ENCODE assay signal across 9 cellular contexts in the genomic region with DNA sequence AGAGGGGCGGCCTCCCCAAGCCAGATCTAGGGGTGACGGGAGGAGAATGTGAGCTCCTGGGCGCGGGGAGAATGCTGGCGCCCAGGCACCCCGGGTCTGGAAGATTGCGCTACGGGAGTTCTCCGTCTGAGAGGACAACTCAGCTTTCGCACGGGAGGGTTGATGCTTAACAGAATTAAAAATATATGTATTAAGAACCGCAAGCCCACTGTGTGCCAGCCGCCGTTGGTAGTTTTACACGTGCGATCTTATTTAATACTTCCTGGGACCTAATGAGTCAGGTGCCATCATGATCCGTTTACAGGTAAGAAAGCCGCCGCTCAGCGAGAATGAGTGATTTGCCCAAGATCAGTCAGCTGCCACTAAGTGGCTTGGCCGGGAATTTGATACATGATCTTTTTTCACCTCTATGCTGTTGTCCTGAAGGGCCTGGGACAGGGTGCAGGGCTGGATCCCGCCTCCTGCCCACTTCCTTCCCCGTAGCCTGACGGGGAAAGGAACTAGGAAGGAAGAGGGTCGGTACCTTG. TPM values are rescaled to one million over a fixed set of nuclear protein-coding genes. Genes with fewer than 3 reads are reported as not detected.
DNase-seq lines count a peak whose midpoint lies in the region; ATAC-seq and TF ChIP-seq lines count a peak whose summit lies in the region.
"Had no signal": no experiment of that assay in that cellular context is flagged by ENCODE, and none has a peak within 500 bp of the region (broad histone marks: within the 10 kb centered on the region; RNA-seq: fewer than 3 reads in every experiment).

No MANE protein-coding gene starts in this region.

- TF ChIP-seq POLR2A in esophagus muscularis mucosa (IDR thresholded peaks at IDR 0.05; ENCODE audit: low read depth), result no peak

- H4K20me1 ChIP-seq in KMS-11 (ENCODE audit: insufficient read depth) (no peaks in the 10 kb centered on the region), neural progenitor cell (ENCODE audit: low read depth) (peaks cover 31% of the 10 kb centered on the region)

- peak overlapping the region; percentile 98 for H3K4me3 Mint-ChIP-seq in neural progenitor cell
- no peak overlapping the region for H3K4me3 Mint-ChIP-seq in activated CD8-positive, alpha-beta memory T cell treated with anti-CD3 and anti-CD28 coated beads, Interleukin-2, amount 10 ng/mL, durations not matched to agents 7 days and 5 days

- H3K9me3 ChIP-seq in esophagus muscularis mucosa (no peaks in the 10 kb centered on the region), neural progenitor cell (ENCODE audit: low read depth) (no peaks in the 10 kb centered on the region)

- peaks cover 36% of the 10 kb centered on the region for H3K4me1 Mint-ChIP-seq in neural progenitor cell
- peaks cover 6% of the 10 kb centered on the region for H3K4me1 Mint-ChIP-seq in activated CD8-positive, alpha-beta memory T cell treated with anti-CD3 and anti-CD28 coated beads, Interleukin-2, amount 10 ng/mL, durations not matched to agents 7 days and 5 days

- H3K4me3 ChIP-seq in KMS-11 (IDR thresholded peaks at IDR 0.05; ENCODE audit: insufficient read depth, low read depth, low read length) (no peak overlapping the region), esophagus muscularis mucosa (peak overlapping the region; percentile 50 to 63 (median 54)), neural progenitor cell (peak overlapping the region; percentile 90)

- peaks cover 6% of the 10 kb centered on the region for H3F3A ChIP-seq in neural progenitor cell (ENCODE audit: low read depth)

- intact Hi-C loops in esophagus muscularis mucosa (cut with DNase I), result no loop called here

- peaks cover 7% of the 10 kb centered on the region for H3K27me3 Mint-ChIP-seq in neural progenitor cell (ENCODE audit: insufficient read depth, low read depth)
- peaks cover 63% of the 10 kb centered on the region for H3K27me3 Mint-ChIP-seq in activated CD8-positive, alpha-beta memory T cell treated with anti-CD3 and anti-CD28 coated beads, Interleukin-2, amount 10 ng/mL, durations not matched to agents 7 days and 5 days

- CTCF ChIA-PET in activated CD8-positive, alpha-beta memory T cell treated with anti-CD3 and anti-CD28 coated beads, Interleukin-2, amount 10 ng/mL, durations not matched to agents 7 days and 5 days (lab: Charles Lee), result no interaction called here

- H3K4me1 ChIP-seq in KMS-11 (ENCODE audit: low read depth, poor library complexity, severe bottlenecking) (no peaks in the 10 kb centered on the region), esophagus muscularis mucosa (peaks cover 4 to 19% (median 17%) of the 10 kb centered on the region in 4 donors), neural progenitor cell (peaks cover 15% of the 10 kb centered on the region)

- WGBS in esophagus muscularis mucosa, result 2% methylated on average over 24 of the region's 25 CpGs

- no peaks in the 10 kb centered on the region for H3K36me3 ChIP-seq in KMS-11 (ENCODE audit: insufficient read depth)
- no peaks in the 10 kb centered on the region for H3K36me3 ChIP-seq in esophagus muscularis mucosa
- no peaks in the 10 kb centered on the region for H3K36me3 ChIP-seq in neural progenitor cell

- peaks cover 12% of the 10 kb centered on the region for H3K36me3 Mint-ChIP-seq in neural progenitor cell
- no peaks in the 10 kb centered on the region for H3K36me3 Mint-ChIP-seq in activated CD8-positive, alpha-beta memory T cell treated with anti-CD3 and anti-CD28 coated beads, Interleukin-2, amount 10 ng/mL, durations not matched to agents 7 days and 5 days

- TF ChIP-seq CTCF in KMS-11 (conservative IDR thresholded peaks at IDR 0.05; ENCODE audit: low read depth, low read length), result no peak
- no peak for TF ChIP-seq CTCF in esophagus muscularis mucosa (IDR thresholded peaks at IDR 0.05)
- TF ChIP-seq CTCF in neural progenitor cell (IDR thresholded peaks at IDR 0.05), result no peak

- no peaks in the 10 kb centered on the region for H3K9me3 Mint-ChIP-seq in neural progenitor cell
- no peaks in the 10 kb centered on the region for H3K9me3 Mint-ChIP-seq in activated CD8-positive, alpha-beta memory T cell treated with anti-CD3 and anti-CD28 coated beads, Interleukin-2, amount 10 ng/mL, durations not matched to agents 7 days and 5 days (ENCODE audit: low read depth)

- no peaks in the 10 kb centered on the region for H3K27me3 ChIP-seq in KMS-11 (ENCODE audit: insufficient read depth, low read depth)
- H3K27me3 ChIP-seq in esophagus muscularis mucosa, result peaks cover 0 to 89% (median 15%) of the 10 kb centered on the region in 4 donors
- H3K27me3 ChIP-seq in neural progenitor cell, result peaks cover 32% of the 10 kb centered on the region

- DNase-seq in COLO668 (lab: John Stamatoyannopoulos, UW; ENCODE audit: unreplicated experiment), result peak; percentile 46
- DNase-seq in esophagus muscularis mucosa (ENCODE audit: extremely low spot score), result no peak
- DNase-seq in neural progenitor cell (ENCODE audit: low spot score), result peak; percentile 44
- DNase-seq in NCI-H1436 (lab: John Stamatoyannopoulos, UW), result no peak
- DNase-seq in activated CD8-positive, alpha-beta memory T cell treated with anti-CD3 and anti-CD28 coated beads, Interleukin-2, amount 10 ng/mL, durations not matched to agents 7 days and 5 days, result no peak
- no peak for DNase-seq in T-helper 2 cell
- DNase-seq in activated CD4-positive, alpha-beta T cell treated with anti-CD3 and anti-CD28 coated beads for 1 hour, result no peak
- DNase-seq: OCI-M1 had no signal

- ATAC-seq in activated CD8-positive, alpha-beta memory T cell treated with anti-CD3 and anti-CD28 coated beads, Interleukin-2, amount 10 ng/mL, durations not matched to agents 7 days and 5 days, result no peak

- peak overlapping the region; percentile 78 for H3K4me2 ChIP-seq in KMS-11
- peak overlapping the region; percentile 85 for H3K4me2 ChIP-seq in neural progenitor cell

- H3K79me2 ChIP-seq in KMS-11 (ENCODE audit: insufficient read depth, low read depth), result no peaks in the 10 kb centered on the region
- H3K79me2 ChIP-seq in neural progenitor cell (ENCODE audit: low read depth), result peaks cover 56% of the 10 kb centered on the region

- TF ChIP-seq EP300 in esophagus muscularis mucosa (IDR thresholded peaks at IDR 0.05), result no peak

- H2AFZ ChIP-seq in KMS-11 (ENCODE audit: low read depth) (peak overlapping the region; percentile 88), neural progenitor cell (replicated peaks) (peak overlapping the region; percentile 88)

- H3K27ac ChIP-seq in KMS-11, result no peak overlapping the region
- H3K27ac ChIP-seq in esophagus muscularis mucosa (replicated peaks in 1 of 4), result no peak overlapping the region
- H3K27ac ChIP-seq in neural progenitor cell, result no peak overlapping the region

- no peak overlapping the region for H3K27ac Mint-ChIP-seq in neural progenitor cell
- H3K27ac Mint-ChIP-seq in activated CD8-positive, alpha-beta memory T cell treated with anti-CD3 and anti-CD28 coated beads, Interleukin-2, amount 10 ng/mL, durations not matched to agents 7 days and 5 days, result no peak overlapping the region

- no peak overlapping the region for H3K9ac ChIP-seq in KMS-11
- H3K9ac ChIP-seq in neural progenitor cell, result no peak overlapping the region

RNA-seq across cellular contexts. Expression of a gene that starts 0.8 kb away (rescaled TPM):
- total RNA-seq in esophagus muscularis mucosa (1 to 10 TPM; 1.7 to 6.3 (median 2.9) TPM), neural progenitor cell (ENCODE audit: low replicate concordance) (43.2 and 43.8 TPM in 2 replicates)
- not detected for total RNA-seq in activated CD8-positive, alpha-beta memory T cell treated with anti-CD3 and anti-CD28 coated beads, Interleukin-2, amount 10 ng/mL, durations not matched to agents 7 days and 5 days

Comparison
In these comparisons a context has a peak if more than half of its experiments do, and no peak if none do; other contexts are left out.
1. DNase-seq: peak in COLO668 (single experiment) and neural progenitor cell (single experiment); none in esophagus muscularis mucosa (single experiment), NCI-H1436 (single experiment), activated CD8-positive, alpha-beta memory T cell treated with anti-CD3 and anti-CD28 coated beads, Interleukin-2, amount 10 ng/mL, durations not matched to agents 7 days and 5 days (single experiment), T-helper 2 cell (0 of 5) and activated CD4-positive, alpha-beta T cell treated with anti-CD3 and anti-CD28 coated beads for 1 hour (single experiment).